Comparison of ENCODE assay signal across 8 cellular contexts in the genomic region with DNA sequence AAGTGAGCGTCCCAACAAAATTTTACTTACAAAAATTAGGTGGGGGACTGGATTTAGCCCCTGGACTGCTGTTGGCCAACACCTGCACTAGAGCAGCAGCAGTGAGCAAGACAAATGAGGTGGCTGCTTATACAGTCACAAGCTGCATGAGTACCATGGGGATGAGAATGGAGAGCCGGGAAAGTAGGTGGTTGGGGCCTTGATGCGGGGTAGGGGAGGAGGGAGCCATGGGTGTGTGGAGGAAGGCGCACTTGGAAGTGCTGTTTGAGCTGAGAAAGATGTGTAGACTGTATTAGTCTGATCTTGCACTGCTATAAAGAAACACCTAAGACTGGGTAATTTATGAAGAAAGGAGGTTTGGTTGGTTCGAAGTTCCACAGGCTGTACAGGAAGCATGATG. TPM values are rescaled to one million over a fixed set of nuclear protein-coding genes. Genes with fewer than 3 reads are reported as not detected.
DNase-seq lines count a peak whose midpoint lies in the region; ATAC-seq, FAIRE-seq and TF ChIP-seq lines count a peak whose summit lies in the region.
"Not testable (repeated sequence)": the region's sequence is repeated elsewhere in the genome, so short reads cannot be mapped to it uniquely, and the experiment has no call there.
"Had no signal": no experiment of that assay in that cellular context is flagged by ENCODE, and none has a peak within 500 bp of the region (broad histone marks: within the 10 kb centered on the region; RNA-seq: fewer than 3 reads in every experiment).

No MANE protein-coding gene starts in this region.

- not testable (repeated sequence) for H3K27me3 Mint-ChIP-seq in astrocyte (ENCODE audit: low read depth, unreplicated experiment)

- intact Hi-C loops in esophagus muscularis mucosa (cut with DNase I); posterior vena cava (cut with DNase I); upper lobe of right lung (cut with DNase I): not testable (repeated sequence)

- not testable (repeated sequence) for H3K4me3 Mint-ChIP-seq in astrocyte (ENCODE audit: unreplicated experiment)

- H3K4me1 ChIP-seq in astrocyte (ENCODE audit: insufficient read depth, low read length); esophagus muscularis mucosa; upper lobe of right lung: not testable (repeated sequence)

- H3K27ac Mint-ChIP-seq in astrocyte (ENCODE audit: unreplicated experiment): peak overlapping the region; percentile 72

- H3K9ac ChIP-seq in astrocyte (ENCODE audit: low read length): not testable (repeated sequence)

- WGBS in esophagus muscularis mucosa: 100% methylated on average over 3 of the region's 5 CpGs

- not testable (repeated sequence) for H3K4me3 ChIP-seq in astrocyte (ENCODE audit: insufficient read depth, low read depth, low read length); esophagus muscularis mucosa; upper lobe of right lung

- H3K9me3 Mint-ChIP-seq in astrocyte (ENCODE audit: unreplicated experiment): not testable (repeated sequence)

- H3K36me3 Mint-ChIP-seq in astrocyte (ENCODE audit: low read depth, unreplicated experiment): not testable (repeated sequence)

- H3K36me3 ChIP-seq in astrocyte (ENCODE audit: insufficient read depth, low read length); esophagus muscularis mucosa; upper lobe of right lung: not testable (repeated sequence)

- not testable (repeated sequence) for FAIRE-seq in astrocyte (lab: Jason Lieb, UNC)

- not testable (repeated sequence) for TF ChIP-seq EP300 in esophagus muscularis mucosa (IDR thresholded peaks at IDR 0.05)

- not testable (repeated sequence) for H3K79me2 ChIP-seq in astrocyte (ENCODE audit: insufficient read depth, low read length)

- ATAC-seq in upper lobe of right lung: peak; percentile 11

- not testable (repeated sequence) for H3K4me2 ChIP-seq in astrocyte (ENCODE audit: low read length)

- TF ChIP-seq POLR2A in esophagus muscularis mucosa (IDR thresholded peaks at IDR 0.05; ENCODE audit: low read depth): not testable (repeated sequence)

- not testable (repeated sequence) for DNase-seq in astrocyte (ENCODE audit: low read depth); upper lobe of right lung
- peak; percentile 42 for DNase-seq in esophagus muscularis mucosa (ENCODE audit: extremely low spot score)
- DNase-seq in posterior vena cava (ENCODE audit: low spot score): peak; percentile 66

- H3K4me1 Mint-ChIP-seq in astrocyte (ENCODE audit: low read depth, unreplicated experiment): not testable (repeated sequence)

- H3K27me3 ChIP-seq in astrocyte (ENCODE audit: insufficient read depth, low read length); esophagus muscularis mucosa; upper lobe of right lung: not testable (repeated sequence)

- H3K27ac ChIP-seq in astrocyte (ENCODE audit: low read depth, low read length); esophagus muscularis mucosa (replicated peaks in 1 of 4); upper lobe of right lung: not testable (repeated sequence)

- not testable (repeated sequence) for H4K20me1 ChIP-seq in astrocyte (ENCODE audit: insufficient read depth, low read length)

- H3K9me3 ChIP-seq in astrocyte (ENCODE audit: insufficient read depth, low read depth, low read length); esophagus muscularis mucosa; upper lobe of right lung: not testable (repeated sequence)

- H2AFZ ChIP-seq in astrocyte (ENCODE audit: low read depth, low read length): not testable (repeated sequence)

- TF ChIP-seq CTCF in astrocyte (IDR thresholded peaks at IDR 0.05; ENCODE audit: insufficient read depth, low read depth, low read length); esophagus muscularis mucosa (IDR thresholded peaks at IDR 0.05); upper lobe of right lung (IDR thresholded peaks at IDR 0.05): not testable (repeated sequence)

RNA-seq across cellular contexts. Expression of a gene that starts 31.0 kb away (rescaled TPM):
- total RNA-seq in astrocyte (0.77 and 0.87 TPM in 2 replicates), esophagus muscularis mucosa (under 1 TPM in 1 of 4 donors, not detected in 3; 0.26 TPM), posterior vena cava (1 to 10 TPM; 1.2 to 3.2 TPM), upper lobe of right lung (2.1 TPM)
- total RNA-seq: A673; Caco-2; Calu3; CD8-positive, alpha-beta T cell had no signal
